Comparison of ENCODE assay signal across 21 cellular contexts in the genomic region with DNA sequence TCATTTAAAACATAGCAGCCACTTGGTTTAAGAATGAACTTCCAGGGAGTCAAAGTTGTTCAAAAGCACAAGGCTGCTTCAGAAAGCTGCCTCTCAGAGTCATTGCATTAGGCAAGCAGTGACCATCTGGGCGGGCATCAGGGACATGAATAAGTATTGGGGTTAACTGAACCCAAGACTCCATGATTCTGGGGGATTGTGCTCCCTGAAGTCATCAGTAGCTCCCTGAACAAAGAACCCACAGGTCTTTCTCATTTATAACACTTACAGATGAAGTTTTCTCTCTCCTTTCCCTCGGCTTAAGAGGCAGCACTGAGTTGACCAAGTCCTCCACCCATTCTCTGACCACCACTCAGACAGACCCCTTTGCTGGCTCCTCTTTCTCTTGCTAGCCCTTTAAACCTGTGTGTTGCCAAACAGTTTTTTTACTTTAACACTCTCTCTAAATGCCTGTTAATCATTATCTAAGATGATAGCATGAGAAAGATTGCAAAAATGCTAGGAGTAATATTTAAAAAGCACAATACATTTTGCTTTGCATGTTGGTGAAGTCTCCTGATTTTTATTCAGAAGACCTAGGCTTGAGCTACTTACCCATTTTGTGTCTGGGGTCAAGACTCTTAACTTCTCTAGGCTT.
"Had no signal": no experiment of that assay in that cellular context is flagged by ENCODE, and none has a peak within 500 bp of the region (broad histone marks: within the 10 kb centered on the region; RNA-seq: fewer than 3 reads in every experiment).

No MANE protein-coding gene starts in this region.

- H3K9me3 Mint-ChIP-seq: activated CD8-positive, alpha-beta T cell treated with anti-CD3 and anti-CD28 coated beads for 36 hours; activated naive CD4-positive, alpha-beta T cell treated with anti-CD3 and anti-CD28 coated beads, Interleukin-2, amount 50 U/mL, for 24 hours; brain; stimulated activated naive CD8-positive, alpha-beta T cell treated with anti-CD3 and anti-CD28 coated beads, Interleukin-15, Interleukin-2, amounts not matched to agents 100 ng/mL and 50 ng/mL, for 24 hours; WTC11 had no signal

- H3K27ac Mint-ChIP-seq: activated CD8-positive, alpha-beta T cell treated with anti-CD3 and anti-CD28 coated beads for 36 hours; activated naive CD4-positive, alpha-beta T cell treated with anti-CD3 and anti-CD28 coated beads, Interleukin-2, amount 50 U/mL, for 24 hours; brain; stimulated activated naive CD8-positive, alpha-beta T cell treated with anti-CD3 and anti-CD28 coated beads, Interleukin-15, Interleukin-2, amounts not matched to agents 100 ng/mL and 50 ng/mL, for 24 hours; WTC11 had no signal

- H3K36me3 ChIP-seq: upper lobe of right lung had no signal

- H3K9me3 ChIP-seq: upper lobe of right lung had no signal

- H3K27ac ChIP-seq: coronary artery, foreskin keratinocyte, upper lobe of right lung had no signal

- H3K4me3 Mint-ChIP-seq: activated CD8-positive, alpha-beta T cell treated with anti-CD3 and anti-CD28 coated beads for 36 hours; activated naive CD4-positive, alpha-beta T cell treated with anti-CD3 and anti-CD28 coated beads, Interleukin-2, amount 50 U/mL, for 24 hours; brain; stimulated activated naive CD8-positive, alpha-beta T cell treated with anti-CD3 and anti-CD28 coated beads, Interleukin-15, Interleukin-2, amounts not matched to agents 100 ng/mL and 50 ng/mL, for 24 hours; WTC11 had no signal

- H3K4me1 Mint-ChIP-seq: activated naive CD4-positive, alpha-beta T cell treated with anti-CD3 and anti-CD28 coated beads, Interleukin-2, amount 50 U/mL, for 24 hours had no signal

- H3K27me3 ChIP-seq: foreskin keratinocyte, upper lobe of right lung had no signal

- H3K4me3 ChIP-seq: coronary artery, lung, smooth muscle cell, upper lobe of right lung had no signal

- H3K36me3 Mint-ChIP-seq: activated naive CD4-positive, alpha-beta T cell treated with anti-CD3 and anti-CD28 coated beads, Interleukin-2, amount 50 U/mL, for 24 hours; brain; WTC11 had no signal

- H3K4me2 ChIP-seq: smooth muscle cell had no signal

- ATAC-seq: activated CD8-positive, alpha-beta T cell treated with anti-CD3 and anti-CD28 coated beads for 36 hours; foreskin keratinocyte; right cardiac atrium; upper lobe of right lung; WTC11 had no signal

- DNase-seq: activated CD4-positive, alpha-beta T cell treated with anti-CD3 and anti-CD28 coated beads for 4 hours; activated CD8-positive, alpha-beta T cell treated with anti-CD3 and anti-CD28 coated beads for 36 hours; activated effector memory CD4-positive, alpha-beta T cell treated with anti-CD3 and anti-CD28 coated beads, Interleukin-2, amount 50 U/mL, for 16 hours; activated T-cell treated with anti-CD3 and anti-CD28 coated beads, Interleukin-2, amount 50 U/mL, for 48 hours; central memory CD4-positive, alpha-beta T cell; effector CD4-positive, alpha-beta T cell; foreskin keratinocyte; glutamatergic neuron; kidney glomerular epithelial cell; midbrain; right cardiac atrium; stimulated activated CD4-positive, alpha-beta T cell treated with anti-CD3 and anti-CD28 coated beads, Interleukin-4, amount 100 ng/mL, for 4 hours; T-helper 2 cell; upper lobe of right lung had no signal

- H3K27me3 Mint-ChIP-seq: activated CD8-positive, alpha-beta T cell treated with anti-CD3 and anti-CD28 coated beads for 36 hours; stimulated activated naive CD8-positive, alpha-beta T cell treated with anti-CD3 and anti-CD28 coated beads, Interleukin-15, Interleukin-2, amounts not matched to agents 100 ng/mL and 50 ng/mL, for 24 hours had no signal
